Comparison of ENCODE assay signal across 8 cellular contexts in genomic region chr17:43170140-43170765, GRCh38. TPM values are rescaled to one million over a fixed set of nuclear protein-coding genes. Genes with fewer than 3 reads are reported as not detected.
DNase-seq lines count a peak whose midpoint lies in the region; ATAC-seq and TF ChIP-seq lines count a peak whose summit lies in the region.

No MANE protein-coding gene starts in this region.

- peak; percentile 74 for DNase-seq in AG04449 (ENCODE audit: low read depth, low spot score)
- DNase-seq in NCI-H2227 treated with DMSO at 0.1 percent for 48 hours (lab: John Stamatoyannopoulos, UW): peak; percentile 98
- DNase-seq in WTC11 (ENCODE audit: low spot score): peak; percentile 87
- peak; percentile 94 for DNase-seq in central memory CD4-positive, alpha-beta T cell
- DNase-seq in inferior parietal cortex (ENCODE audit: extremely low spot score): peak; percentile 95
- DNase-seq in spleen: peak; percentile 94

- H3K27ac Mint-ChIP-seq in WTC11: no peak overlapping the region

- H3K27me3 Mint-ChIP-seq in WTC11 (ENCODE audit: low read depth): no peaks in the 10 kb centered on the region

- ATAC-seq in GM18909 (IDR thresholded peaks at IDR 0.05; ENCODE audit: poor library complexity, unreplicated experiment) (peak; percentile 66), HG03175 (IDR thresholded peaks at IDR 0.05; ENCODE audit: unreplicated experiment) (peak; percentile 70), WTC11 (peak; percentile 80)

- no peaks in the 10 kb centered on the region for H3K9me3 Mint-ChIP-seq in WTC11

- H3K4me1 Mint-ChIP-seq in WTC11: no peaks in the 10 kb centered on the region; the same call in none of the 2 replicates

- no peaks in the 10 kb centered on the region for H3K9me3 ChIP-seq in spleen

- H3K4me3 ChIP-seq in AG04449 (ENCODE audit: low read depth, low read length) (peak overlapping the region; percentile 85), spleen (peak overlapping the region; percentile 59 to 87 (median 80))

- CTCF ChIA-PET in AG04449 (lab: Yijun Ruan, JAX) (interaction anchor here (2.4 kb wide), 1 partner anchor 146 kb away, joined by 14 read pairs; no protein-coding TSS in a partner anchor), WTC11 (lab: Charles Lee) (interaction anchor here (1.0 to 1.9 kb wide), 2 partner anchors 146 to 172 kb away, joined by 3 to 5 read pairs; partner anchors contain the start of gene RPL27)

- WGBS in spleen, 5 donors: 0 to 1% (median 0%) methylated on average over 25 to 27 of the region's 27 CpGs

- H3K36me3 Mint-ChIP-seq in WTC11: no peaks in the 10 kb centered on the region; the same call in 1 of the 2 replicates

- peaks cover 18 to 57% (median 54%) of the 10 kb centered on the region in 6 donors for H3K4me1 ChIP-seq in spleen

- TF ChIP-seq POLR2A in spleen (IDR thresholded peaks at IDR 0.05): no peak

- peaks cover 0 to 22% (median under 1%) of the 10 kb centered on the region in 6 donors for H3K36me3 ChIP-seq in spleen

- no peak for TF ChIP-seq CTCF in AG04449 (IDR thresholded peaks at IDR 0.05; ENCODE audit: insufficient read depth, low read length, missing control alignments)
- no peak for TF ChIP-seq CTCF in WTC11 (IDR thresholded peaks at IDR 0.05)
- TF ChIP-seq CTCF in spleen (IDR thresholded peaks at IDR 0.05 in 8 of 11, conservative IDR thresholded peaks at IDR 0.05 in 3 of 11): peak in 1 of 11 experiments; percentile 20

- POLR2A ChIA-PET in AG04449 (lab: Yijun Ruan, JAX): interaction anchor here (0.9 to 1.2 kb wide), 2 partner anchors 145 to 146 kb away, joined by 3 to 4 read pairs; no protein-coding TSS in a partner anchor
- POLR2A ChIA-PET in WTC11 (lab: Charles Lee): interaction anchor here (0.6 to 1.4 kb wide), 5 partner anchors 45 to 172 kb away, joined by 3 to 10 read pairs (median 6); partner anchors contain the start of genes BRCA1, RPL27 and VAT1

- peak overlapping the region; percentile 94 to 99 (median 98) for H3K27ac ChIP-seq in spleen

- H3K27me3 ChIP-seq in spleen (replicated peaks in 1 of 7): no peaks in the 10 kb centered on the region

- H3K4me3 Mint-ChIP-seq in WTC11: no peak overlapping the region

- intact Hi-C loops in spleen (cut with DNase I; ENCODE audit: low total_unique reads): loop anchor here (5.0 kb wide), 1 partner anchor 43 kb away; the partner anchor contains the start of gene BRCA1

TF ChIP-seq in WTC11, 78 proteins besides CTCF, POLR2A, EP300 and RAD21:
- TF ChIP-seq ESRRA (CRISPR knock-in tag; IDR thresholded peaks at IDR 0.05; ENCODE audit: borderline replicate concordance) (no peak), CREM (CRISPR knock-in tag; IDR thresholded peaks at IDR 0.05) (no peak; the same call in none of the 2 replicates), PRDM15 (CRISPR knock-in tag; IDR thresholded peaks at IDR 0.05) (no peak), ZBTB43 (CRISPR knock-in tag; IDR thresholded peaks at IDR 0.05) (no peak), NFYB (CRISPR knock-in tag; conservative IDR thresholded peaks at IDR 0.05; ENCODE audit: low read depth) (no peak; the same call in 1 of the 2 replicates), EMX1 (CRISPR knock-in tag; IDR thresholded peaks at IDR 0.05) (no peak), ELF4 (CRISPR knock-in tag; IDR thresholded peaks at IDR 0.05; ENCODE audit: low read depth) (no peak), TEAD1 (CRISPR knock-in tag; IDR thresholded peaks at IDR 0.05) (0 out of 2 replicates have a peak, but pooled peaks have one; percentile 26), PREB (CRISPR knock-in tag; IDR thresholded peaks at IDR 0.05; ENCODE audit: borderline replicate concordance) (no peak)
TF ChIP-seq in WTC11: peak in this region for 1.

RNA-seq across cellular contexts. Expression of gene NBR1, which starts 0.8 kb away (rescaled TPM):
- total RNA-seq in WTC11 (2021): 38.4 to 42.8 TPM (median 38.9 TPM) in 3 replicates
- 100 to 1,000 TPM in 1 of 7 donors, 10 to 100 TPM in 6; 69.2 to 103 (median 91.5) TPM for total RNA-seq in spleen
- polyA plus RNA-seq in spleen: 10 to 100 TPM; 18.5 to 29.3 (median 22.0) TPM

RNA-seq across cellular contexts. Expression of gene TMEM106A, which starts 41.4 kb away (rescaled TPM):
- total RNA-seq in WTC11 (2021): 3.8 to 4.4 TPM (median 4.2 TPM) in 3 replicates
- 10 to 100 TPM; 25.7 to 53.4 (median 32.9) TPM for total RNA-seq in spleen
- polyA plus RNA-seq in spleen: 10 to 100 TPM in 1 of 3 donors, 1 to 10 TPM in 2; 2.8 to 11.9 (median 3.3) TPM

RNA-seq across cellular contexts. Expression of gene BRCA1, which starts 45.1 kb away (rescaled TPM):
- 37.8 to 38.4 TPM (median 38.1 TPM) in 3 replicates for total RNA-seq in WTC11 (2021)
- total RNA-seq in spleen: 10 to 100 TPM in 4 of 7 donors, 1 to 10 TPM in 3; 5.2 to 13.6 (median 10.0) TPM
- 1 to 10 TPM; 1.3 to 2.9 (median 2.7) TPM for polyA plus RNA-seq in spleen

RNA-seq across cellular contexts. Expression of gene CCDC200, which starts 58.2 kb away (rescaled TPM):
- total RNA-seq in WTC11 (2021): not detected in 3 replicates
- under 1 TPM in 1 of 7 donors, not detected in 6; 0.64 TPM for total RNA-seq in spleen
- under 1 TPM in 2 of 3 donors, not detected in 1; 0.17 to 0.35 TPM for polyA plus RNA-seq in spleen

Comparison
In these comparisons a context has a peak if more than half of its experiments do, and no peak if none do; other contexts are left out.
1. Peak in every context shown above with its lines: DNase-seq, ATAC-seq, H3K4me3 ChIP-seq and H3K27ac ChIP-seq.